In the genomic region with DNA sequence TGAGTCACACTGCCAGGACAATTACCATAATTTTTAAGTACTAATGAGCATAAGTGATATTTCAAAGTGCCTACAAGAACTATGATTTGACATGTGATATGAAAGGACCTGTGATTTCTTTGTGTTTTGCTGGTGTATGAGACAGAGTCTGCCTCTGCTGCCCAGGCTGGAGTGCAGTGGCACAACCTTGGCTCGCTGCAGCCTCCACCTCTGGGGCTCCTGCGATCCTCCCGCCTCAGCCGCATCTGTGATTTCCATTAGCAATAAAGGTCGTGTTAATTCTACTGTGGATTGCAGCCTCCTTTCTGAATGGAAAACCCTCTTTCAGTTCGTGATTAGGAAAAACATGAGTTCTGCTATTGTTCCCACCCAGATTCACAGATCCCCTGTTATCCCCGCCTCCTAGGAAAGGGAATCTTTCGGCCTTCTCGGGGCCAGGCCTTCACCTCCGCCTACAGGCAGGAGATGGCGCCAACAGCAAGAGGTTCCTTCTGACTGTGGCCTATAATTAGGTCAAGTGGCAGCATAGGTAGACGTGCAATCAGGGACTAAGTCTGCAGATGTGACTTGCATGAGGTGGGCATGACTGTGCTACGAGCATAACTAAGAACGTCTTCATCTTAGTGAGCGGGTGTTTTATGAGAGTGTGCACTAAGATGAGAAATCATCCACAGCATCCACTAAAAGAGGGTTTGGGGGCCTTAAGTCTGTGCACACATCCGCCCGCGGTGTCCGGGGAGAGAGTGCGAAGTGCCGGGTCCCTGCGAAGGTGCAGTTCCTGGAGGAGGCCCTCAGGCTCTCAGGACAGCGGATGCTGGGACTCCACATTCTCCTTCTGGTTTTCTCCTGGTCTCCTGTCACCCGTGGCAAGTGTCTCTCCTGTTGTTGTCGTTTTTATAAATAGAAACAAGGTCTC, we compare ENCODE assay signal across 8 cellular contexts. TPM values are rescaled to one million over a fixed set of nuclear protein-coding genes. Genes with fewer than 3 reads are reported as not detected.
A peak's percentile ranks its signal among the peaks of the same experiment; 100 is the strongest.
DNase-seq lines count a peak whose midpoint lies in the region; ATAC-seq, FAIRE-seq and TF ChIP-seq lines count a peak whose summit lies in the region.

No MANE protein-coding gene starts in this region.

- dilution Hi-C loops in keratinocyte (cut with MboI; ENCODE audit: extremely low pct_ligation_motif_present, low sequenced_read_pairs), result no loop called here

- H3F3A ChIP-seq in OCI-LY1 (ENCODE audit: insufficient read depth, low read length), result peaks cover 15% of the 10 kb centered on the region

- H3K4me2 ChIP-seq in OCI-LY1 (ENCODE audit: low read length) (peak overlapping the region; percentile 39; the same call in 1 of the 2 replicates), keratinocyte (ENCODE audit: control insufficient read depth, extremely low read depth, insufficient read depth, low read depth, low read length) (no peak overlapping the region)

- CTCF ChIA-PET in HEK293T (lab: Yijun Ruan, JAX), result interaction anchor here (1.2 to 2.7 kb wide), 2 partner anchors 8 to 363 kb away, joined by 3 to 26 read pairs; no protein-coding TSS in a partner anchor

- ATAC-seq in thoracic aorta (ENCODE audit: insufficient number of reproducible peaks, low FRiP score, low read depth), result no peak

- no peak overlapping the region for H3K27ac ChIP-seq in OCI-LY1 (ENCODE audit: low read depth, low read length, poor library complexity, severe bottlenecking)
- H3K27ac ChIP-seq in ascending aorta, result peak overlapping the region in 1 of 2 donors; percentile 47
- H3K27ac ChIP-seq in keratinocyte (ENCODE audit: control insufficient read depth, insufficient read depth, low read length), result no peak overlapping the region
- no peak overlapping the region for H3K27ac ChIP-seq in thoracic aorta

- no peak for FAIRE-seq in keratinocyte (lab: Jason Lieb, UNC)

- no peaks in the 10 kb centered on the region for H3K36me3 ChIP-seq in OCI-LY1 (ENCODE audit: insufficient read depth, low read length)
- no peaks in the 10 kb centered on the region for H3K36me3 ChIP-seq in ascending aorta
- H3K36me3 ChIP-seq in keratinocyte (ENCODE audit: control insufficient read depth in 2 of 2, extremely low read depth in 1 of 2, insufficient read depth in 2 of 2, low read length in 2 of 2), result no peaks in the 10 kb centered on the region
- no peaks in the 10 kb centered on the region for H3K36me3 ChIP-seq in thoracic aorta

- H3K27me3 ChIP-seq in OCI-LY1 (ENCODE audit: insufficient read depth, low read length), result no peaks in the 10 kb centered on the region
- H3K27me3 ChIP-seq in ascending aorta, result no peaks in the 10 kb centered on the region
- no peaks in the 10 kb centered on the region for H3K27me3 ChIP-seq in keratinocyte (ENCODE audit: control insufficient read depth, extremely low read depth, insufficient read depth, low read length)
- no peaks in the 10 kb centered on the region for H3K27me3 ChIP-seq in thoracic aorta (replicated peaks; ENCODE audit: insufficient read depth)

- peak; percentile 76 for TF ChIP-seq CTCF in GM10266 (IDR thresholded peaks at IDR 0.05; ENCODE audit: control insufficient read depth, insufficient read depth, low read depth, missing control alignments)
- peak; percentile 97 for TF ChIP-seq CTCF in OCI-LY1 (IDR thresholded peaks at IDR 0.05; ENCODE audit: low read length)
- peak; percentile 69 to 83 (median 73) for TF ChIP-seq CTCF in ascending aorta (IDR thresholded peaks at IDR 0.05)
- TF ChIP-seq CTCF in keratinocyte (optimal IDR thresholded peaks at IDR 0.05 in 1 of 3, IDR thresholded peaks at IDR 0.05 in 1 of 3, conservative IDR thresholded peaks at IDR 0.05 in 1 of 3; ENCODE audit: extremely low read depth in 1 of 3, insufficient read depth in 2 of 3, low read length in 3 of 3), result peak in 2 of 3 experiments; percentile 73 to 82
- peak; percentile 64 for TF ChIP-seq CTCF in thoracic aorta (IDR thresholded peaks at IDR 0.05)

- H3K4me3 ChIP-seq in OCI-LY1 (ENCODE audit: low read depth, low read length, poor library complexity, severe bottlenecking) (no peak overlapping the region), ascending aorta (no peak overlapping the region), keratinocyte (ENCODE audit: control insufficient read depth in 2 of 3, extremely low read depth in 1 of 3, insufficient read depth in 2 of 3, low read depth in 1 of 3, low read length in 3 of 3) (no peak overlapping the region), thoracic aorta (no peak overlapping the region)

- H3K9me3 ChIP-seq in OCI-LY1 (ENCODE audit: low read length), result no peaks in the 10 kb centered on the region
- H3K9me3 ChIP-seq in ascending aorta, result no peaks in the 10 kb centered on the region
- no peaks in the 10 kb centered on the region for H3K9me3 ChIP-seq in keratinocyte (ENCODE audit: control insufficient read depth, low read depth, low read length)
- no peaks in the 10 kb centered on the region for H3K9me3 ChIP-seq in thoracic aorta

- H3K9me1 ChIP-seq in keratinocyte (ENCODE audit: control insufficient read depth, extremely low read depth, insufficient read depth, low read length), result no peaks in the 10 kb centered on the region

- POLR2A ChIA-PET in HEK293T (lab: Yijun Ruan, JAX), result no interaction called here

- no peaks in the 10 kb centered on the region for H3K79me2 ChIP-seq in OCI-LY1 (ENCODE audit: insufficient read depth, low read length)
- H3K79me2 ChIP-seq in keratinocyte (ENCODE audit: control insufficient read depth, insufficient read depth, low read length), result no peaks in the 10 kb centered on the region

- H4K20me1 ChIP-seq in OCI-LY1 (ENCODE audit: insufficient read depth, low read length) (no peaks in the 10 kb centered on the region), keratinocyte (ENCODE audit: control insufficient read depth, extremely low read depth, insufficient read depth, low read length) (no peaks in the 10 kb centered on the region)

- peak; percentile 72 for DNase-seq in GM10266 (ENCODE audit: extremely low spot score)
- peak; percentile 64 for DNase-seq in HEK293T (ENCODE audit: extremely low spot score)
- peak in 1 of 2 donors; percentile 81 for DNase-seq in ascending aorta (ENCODE audit: low spot score in 2 of 2)
- DNase-seq in keratinocyte (ENCODE audit: low read depth, low spot score), result no peak
- no peak for DNase-seq in thoracic aorta (ENCODE audit: low spot score)
- DNase-seq in NCI-H2171 treated with DMSO at 0.1 percent for 48 hours (lab: John Stamatoyannopoulos, UW), result no peak
- DNase-seq in NCI-H1417 (lab: John Stamatoyannopoulos, UW), result no peak

- no peak overlapping the region for H3K9ac ChIP-seq in OCI-LY1 (ENCODE audit: low read length)
- no peak overlapping the region for H3K9ac ChIP-seq in keratinocyte (ENCODE audit: control insufficient read depth, extremely low read depth, insufficient read depth, low read length)

- H2AFZ ChIP-seq in OCI-LY1 (ENCODE audit: low read length) (no peak overlapping the region), keratinocyte (ENCODE audit: control insufficient read depth, low read length) (no peak overlapping the region)

- no peaks in the 10 kb centered on the region for H3K9me2 ChIP-seq in OCI-LY1 (ENCODE audit: low read depth, low read length)

- H3K4me1 ChIP-seq in OCI-LY1 (ENCODE audit: insufficient read depth, low read length, severe bottlenecking) (peaks cover 28% of the 10 kb centered on the region), ascending aorta (peaks cover 0 to 10% of the 10 kb centered on the region in 2 donors), keratinocyte (ENCODE audit: control insufficient read depth, extremely low read depth, insufficient read depth, low read length) (peaks cover 5% of the 10 kb centered on the region), thoracic aorta (ENCODE audit: control insufficient read depth in 1 of 2, low read depth in 2 of 2) (peaks cover 0 to 8% of the 10 kb centered on the region in 2 donors)

- intact Hi-C loops in ascending aorta (cut with DNase I), result no loop called here

TF ChIP-seq in HEK293T, 16 proteins besides CTCF, POLR2A, EP300 and RAD21 (continues in another document):
- no peak for TF ChIP-seq HDGF (IDR thresholded peaks at IDR 0.05; ENCODE audit: borderline replicate concordance)

RNA-seq across cellular contexts. Expression of gene TRIM7, which starts 23.1 kb away (rescaled TPM):
- 6.1 TPM for total RNA-seq in ascending aorta
- polyA plus RNA-seq in keratinocyte, result 21.7 to 27.6 TPM (median 22.4 TPM) in 3 replicates
- 8.8 TPM for polyA plus RNA-seq in keratinocyte (2011; ENCODE audit: low read depth)
- 20.1 and 22.0 TPM in 2 replicates for polyA plus RNA-seq in keratinocyte (2011; cell fraction: cytosol; rRNA removed)
- polyA plus RNA-seq in keratinocyte (2011; cell fraction: nucleus; rRNA removed), result 28.5 and 29.7 TPM in 2 replicates
- polyA plus RNA-seq in keratinocyte (2012; ENCODE audit: low replicate concordance), result 16.7 and 25.6 TPM in 2 replicates
- polyA minus RNA-seq in keratinocyte, result 7.2 to 10.6 TPM (median 8.1 TPM) in 3 replicates
- polyA minus RNA-seq in keratinocyte (2011; cell fraction: cytosol; rRNA and poly(A)+ RNA removed), result 15.7 TPM
- polyA minus RNA-seq in keratinocyte (2011; cell fraction: nucleus; rRNA and poly(A)+ RNA removed), result 7.7 and 9.9 TPM in 2 replicates
- 10 to 100 TPM; 11.4 to 14.7 TPM for total RNA-seq in thoracic aorta

RNA-seq across cellular contexts. Expression of gene OR2V2, which starts 34.5 kb away (rescaled TPM):
- total RNA-seq in ascending aorta (not detected), thoracic aorta (not detected)
- not detected in 3 replicates for polyA plus RNA-seq in keratinocyte
- not detected for polyA plus RNA-seq in keratinocyte (2011; ENCODE audit: low read depth)
- not detected in 2 replicates for polyA plus RNA-seq in keratinocyte (2011; cell fraction: cytosol; rRNA removed)
- polyA plus RNA-seq in keratinocyte (2011; cell fraction: nucleus; rRNA removed), result not detected in 2 replicates
- polyA plus RNA-seq in keratinocyte (2012; ENCODE audit: low replicate concordance), result not detected in 2 replicates
- polyA minus RNA-seq in keratinocyte, result not detected in 3 replicates
- polyA minus RNA-seq in keratinocyte (2011; cell fraction: cytosol; rRNA and poly(A)+ RNA removed), result not detected
- polyA minus RNA-seq in keratinocyte (2011; cell fraction: nucleus; rRNA and poly(A)+ RNA removed), result not detected in 2 replicates

RNA-seq across cellular contexts. Expression of gene TRIM41, which starts 41.2 kb away (rescaled TPM):
- total RNA-seq in ascending aorta (105 TPM), thoracic aorta (10 to 100 TPM; 12.2 to 12.4 TPM)
- polyA plus RNA-seq in keratinocyte, result 11.8 to 14.1 TPM (median 13.4 TPM) in 3 replicates
- polyA plus RNA-seq in keratinocyte (2011; ENCODE audit: low read depth), result 6.8 TPM
- polyA plus RNA-seq in keratinocyte (2011; cell fraction: cytosol; rRNA removed), result 9.2 and 12.8 TPM in 2 replicates
- 40.3 and 44.3 TPM in 2 replicates for polyA plus RNA-seq in keratinocyte (2011; cell fraction: nucleus; rRNA removed)
- 12.2 and 19.8 TPM in 2 replicates for polyA plus RNA-seq in keratinocyte (2012; ENCODE audit: low replicate concordance)
- 5.2 to 10.3 TPM (median 5.3 TPM) in 3 replicates for polyA minus RNA-seq in keratinocyte
- polyA minus RNA-seq in keratinocyte (2011; cell fraction: cytosol; rRNA and poly(A)+ RNA removed), result 12.5 TPM
- polyA minus RNA-seq in keratinocyte (2011; cell fraction: nucleus; rRNA and poly(A)+ RNA removed), result 11.0 and 11.1 TPM in 2 replicates

RNA-seq across cellular contexts. Expression of gene OR2V1, which starts 50.9 kb away (rescaled TPM):
- total RNA-seq in ascending aorta (not detected), thoracic aorta (not detected)
- not detected in 3 replicates for polyA plus RNA-seq in keratinocyte
- not detected for polyA plus RNA-seq in keratinocyte (2011; ENCODE audit: low read depth)
- not detected in 2 replicates for polyA plus RNA-seq in keratinocyte (2011; cell fraction: cytosol; rRNA removed)
- not detected in 2 replicates for polyA plus RNA-seq in keratinocyte (2011; cell fraction: nucleus; rRNA removed)
- not detected in 2 replicates for polyA plus RNA-seq in keratinocyte (2012; ENCODE audit: low replicate concordance)
- polyA minus RNA-seq in keratinocyte, result not detected in 3 replicates
- polyA minus RNA-seq in keratinocyte (2011; cell fraction: cytosol; rRNA and poly(A)+ RNA removed), result not detected
- polyA minus RNA-seq in keratinocyte (2011; cell fraction: nucleus; rRNA and poly(A)+ RNA removed), result not detected in 2 replicates

Comparison
In these comparisons a context has a peak if more than half of its experiments do, and no peak if none do; other contexts are left out.
1. DNase-seq: peak in GM10266 (single experiment) and HEK293T (single experiment); none in keratinocyte (single experiment), thoracic aorta (single experiment), NCI-H2171 treated with DMSO at 0.1 percent for 48 hours (single experiment) and NCI-H1417 (0 of 3).
2. Peak in every context shown above with its lines, with median percentiles within 50 percentile points of each other: CTCF ChIP-seq.